Comparison of ENCODE assay signal across 17 cellular contexts in genomic region chr6:165110871-165111270, GRCh38.
DNase-seq lines count a peak whose midpoint lies in the region; ATAC-seq, FAIRE-seq and TF ChIP-seq lines count a peak whose summit lies in the region.
"Had no signal": no experiment of that assay in that cellular context is flagged by ENCODE, and none has a peak within 500 bp of the region (broad histone marks: within the 10 kb centered on the region; RNA-seq: fewer than 3 reads in every experiment).

No MANE protein-coding gene starts in this region.

- H3K79me2 ChIP-seq in astrocyte (ENCODE audit: insufficient read depth, low read length), result no peaks in the 10 kb centered on the region

- no peaks in the 10 kb centered on the region for H3K4me1 Mint-ChIP-seq in astrocyte (ENCODE audit: low read depth, unreplicated experiment)
- H3K4me1 Mint-ChIP-seq: B cell had no signal

- H3K36me3 ChIP-seq in astrocyte (ENCODE audit: insufficient read depth, low read length), result no peaks in the 10 kb centered on the region

- H3K4me2 ChIP-seq in astrocyte (ENCODE audit: low read length), result no peak overlapping the region

- no peak overlapping the region for H3K27ac ChIP-seq in astrocyte (ENCODE audit: low read depth, low read length)
- H3K27ac ChIP-seq: 22Rv1 had no signal

- H3K4me3 ChIP-seq in astrocyte (ENCODE audit: insufficient read depth, low read depth, low read length), result no peak overlapping the region
- H3K4me3 ChIP-seq in fibroblast of villous mesenchyme (ENCODE audit: low read depth, low read length), result no peak overlapping the region

- TF ChIP-seq CTCF in astrocyte (IDR thresholded peaks at IDR 0.05; ENCODE audit: insufficient read depth, low read depth, low read length), result no peak
- TF ChIP-seq CTCF in fibroblast of villous mesenchyme (IDR thresholded peaks at IDR 0.05; ENCODE audit: insufficient read depth, low read depth, low read length), result no peak
- TF ChIP-seq CTCF in D721Med (IDR thresholded peaks at IDR 0.05; ENCODE audit: insufficient read depth, missing control alignments), result no peak

- H3K36me3 Mint-ChIP-seq in astrocyte (ENCODE audit: low read depth, unreplicated experiment), result no peaks in the 10 kb centered on the region

- H3K27ac Mint-ChIP-seq in astrocyte (ENCODE audit: unreplicated experiment), result no peak overlapping the region
- H3K27ac Mint-ChIP-seq: B cell; CD4-positive, alpha-beta T cell had no signal

- H3K4me1 ChIP-seq in astrocyte (ENCODE audit: insufficient read depth, low read length), result no peaks in the 10 kb centered on the region

- no peak overlapping the region for H3K9ac ChIP-seq in astrocyte (ENCODE audit: low read length)

- H3K9me3 Mint-ChIP-seq in astrocyte (ENCODE audit: unreplicated experiment), result no peaks in the 10 kb centered on the region

- FAIRE-seq in astrocyte (lab: Jason Lieb, UNC) (peak; percentile 85), D721Med (lab: Jason Lieb, UNC) (no peak)
- FAIRE-seq: H54 had no signal

- H3K9me3 ChIP-seq in astrocyte (ENCODE audit: insufficient read depth, low read depth, low read length), result no peaks in the 10 kb centered on the region

- no peak overlapping the region for H3K4me3 Mint-ChIP-seq in astrocyte (ENCODE audit: unreplicated experiment)
- H3K4me3 Mint-ChIP-seq: B cell; CD4-positive, alpha-beta T cell had no signal

- no peak overlapping the region for H2AFZ ChIP-seq in astrocyte (ENCODE audit: low read depth, low read length)

- DNase-seq in AG08395 (ENCODE audit: low spot score), result peak; percentile 22
- DNase-seq in HT1080 (ENCODE audit: low read depth), result peak; percentile 10
- DNase-seq in astrocyte (ENCODE audit: low read depth), result peak; percentile 16
- DNase-seq in fibroblast of villous mesenchyme (ENCODE audit: low read depth), result peak; percentile 23
- no peak for DNase-seq in NCI-H146 (lab: John Stamatoyannopoulos, UW)
- DNase-seq in D721Med (ENCODE audit: insufficient read length, low spot score), result no peak
- no peak for DNase-seq in NCI-H82 (lab: John Stamatoyannopoulos, UW)
- DNase-seq: C1 segment of cervical spinal cord; CD4-positive, alpha-beta T cell; DMS153; DMS79 treated with DMSO at 0.1 percent for 48 hours; GDM1 had no signal

- H3K27me3 Mint-ChIP-seq in astrocyte (ENCODE audit: low read depth, unreplicated experiment), result no peaks in the 10 kb centered on the region
- H3K27me3 Mint-ChIP-seq: B cell; CD4-positive, alpha-beta T cell had no signal

- H4K20me1 ChIP-seq in astrocyte (ENCODE audit: insufficient read depth, low read length), result no peaks in the 10 kb centered on the region

- no peak for ATAC-seq in GM18519 (IDR thresholded peaks at IDR 0.05; ENCODE audit: low FRiP score, unreplicated experiment)
- ATAC-seq: HCT116 had no signal

- no peaks in the 10 kb centered on the region for H3K27me3 ChIP-seq in astrocyte (ENCODE audit: insufficient read depth, low read length)

Comparison
In these comparisons a context has a peak if more than half of its experiments do, and no peak if none do; other contexts are left out.
1. DNase-seq: peak in AG08395 (single experiment), HT1080 (single experiment), astrocyte (single experiment) and fibroblast of villous mesenchyme (single experiment); none in NCI-H146 (single experiment), D721Med (single experiment) and NCI-H82 (single experiment).